Comparison of ENCODE assay signal across 1 cellular context in genomic region chr14:61607570-61608244, GRCh38.
TF ChIP-seq lines count a peak whose summit lies in the region.

No MANE protein-coding gene starts in this region.

TF ChIP-seq in HepG2, 621 proteins besides CTCF, POLR2A, EP300 and RAD21 (continued from another document):
- TF ChIP-seq ZNF687 (CRISPR knock-in tag; IDR thresholded peaks at IDR 0.05), result peak; percentile 23; the same call in 1 of the 2 replicates
- TF ChIP-seq RELA (CRISPR knock-in tag; IDR thresholded peaks at IDR 0.05), result no peak
- no peak for TF ChIP-seq U2AF2 (IDR thresholded peaks at IDR 0.05; ENCODE audit: low read depth, low read length)
- peak; percentile 51; the same call in 1 of the 2 replicates for TF ChIP-seq MXD4 (CRISPR knock-in tag; IDR thresholded peaks at IDR 0.05)
- no peak for TF ChIP-seq CSRNP1 (CRISPR knock-in tag; IDR thresholded peaks at IDR 0.05)
- TF ChIP-seq HMGXB4 (CRISPR knock-in tag; IDR thresholded peaks at IDR 0.05; ENCODE audit: borderline replicate concordance in 1 of 2, low read depth in 1 of 2), result peak in 1 of 2 experiments; percentile 38; a peak in 1 of 4 replicates
- peak; percentile 29 for TF ChIP-seq XRCC5 (optimal IDR thresholded peaks at IDR 0.05; ENCODE audit: low read length)
- no peak for TF ChIP-seq FOXA1 (IDR thresholded peaks at IDR 0.05)
- no peak for TF ChIP-seq FOXA1 (CRISPR knock-in tag; IDR thresholded peaks at IDR 0.05)
TF ChIP-seq in HepG2: peak in this region for 8.
